In the genomic region with DNA sequence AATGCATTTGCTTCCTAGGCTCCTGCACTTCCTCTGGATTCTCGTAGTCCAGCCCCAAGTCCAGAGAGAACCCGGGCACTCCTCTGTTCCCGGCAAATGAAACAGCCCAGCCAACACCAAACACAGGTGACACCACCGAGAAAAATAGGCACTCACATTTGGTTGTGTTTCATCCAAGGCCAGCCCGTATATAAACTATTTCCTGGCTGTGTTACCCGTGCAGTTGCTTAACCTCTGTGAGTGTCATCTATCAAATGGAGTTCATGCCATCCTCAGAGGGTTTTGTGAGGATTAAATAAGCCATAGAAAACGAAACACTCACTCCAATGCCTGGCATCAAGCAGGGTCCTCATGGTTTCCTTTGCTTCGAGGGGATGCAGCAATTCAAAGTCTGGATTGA, we compare ENCODE assay signal across 21 cellular contexts.
"Had no signal": no experiment of that assay in that cellular context is flagged by ENCODE, and none has a peak within 500 bp of the region (broad histone marks: within the 10 kb centered on the region; RNA-seq: fewer than 3 reads in every experiment).

No MANE protein-coding gene starts in this region.

- H3K4me1 ChIP-seq: parathyroid adenoma, spleen had no signal

- H2AFZ ChIP-seq: parathyroid adenoma had no signal

- ATAC-seq: activated CD4-positive, CD25-positive, alpha-beta regulatory T cell treated with anti-CD3 and anti-CD28 coated beads, Interleukin-2, amount 50 U/mL, for 24 hours; activated T-cell treated with anti-CD3 and anti-CD28 coated beads, Interleukin-2, amount 50 U/mL, for 72 hours had no signal

- H3K27me3 ChIP-seq: cardiac muscle cell, sigmoid colon, tibial nerve had no signal

- H3K27ac ChIP-seq: cardiac muscle cell, epithelial cell of prostate, parathyroid adenoma, spleen, tibial nerve had no signal

- DNase-seq: activated CD4-positive, alpha-beta memory T cell treated with anti-CD3 and anti-CD28 coated beads, Interleukin-2, amount 10 ng/mL, durations not matched to agents 7 days and 5 days; activated CD4-positive, alpha-beta T cell treated with anti-CD3 and anti-CD28 coated beads, Interleukin-2, amount 10 ng/mL, durations not matched to agents 24 days and 14 days; activated effector memory CD4-positive, alpha-beta T cell treated with Interleukin-2 at 50 U/mL for 16 hours; activated naive CD4-positive, alpha-beta T cell treated with anti-CD3 and anti-CD28 coated beads for 36 hours; activated naive CD8-positive, alpha-beta T cell treated with anti-CD3 and anti-CD28 coated beads, Interleukin-2, amount 10 ng/mL, durations not matched to agents 7 days and 5 days; activated T-cell treated with anti-CD3 and anti-CD28 coated beads, Interleukin-2, amount 50 U/mL, for 72 hours; cortex of kidney; foreskin melanocyte; hippocampal formation; kidney glomerular epithelial cell; left ventricle myocardium inferior; midbrain; sigmoid colon; spleen; stimulated activated CD4-positive, alpha-beta T cell treated with anti-CD3 and anti-CD28 coated beads, Interleukin-4, amount 100 ng/mL, for 1 hour; stimulated activated naive CD4-positive, alpha-beta T cell had no signal

- H3K9ac ChIP-seq: parathyroid adenoma had no signal

- H3K79me2 ChIP-seq: parathyroid adenoma had no signal

- H3K4me3 ChIP-seq: cardiac muscle cell, left ventricle myocardium inferior, sigmoid colon, spleen, tibial nerve had no signal

- H3K36me3 ChIP-seq: cardiac muscle cell, left ventricle myocardium inferior, sigmoid colon, spleen, tibial nerve had no signal
